ENCODE assay signal across 27 cellular contexts in genomic region chr4:186924723-186925122, GRCh38.
"Had no signal": no experiment of that assay in that cellular context is flagged by ENCODE, and none has a peak within 500 bp of the region (broad histone marks: within the 10 kb centered on the region; RNA-seq: fewer than 3 reads in every experiment).

No MANE protein-coding gene starts in this region.

- H3K36me3 Mint-ChIP-seq: activated CD8-positive, alpha-beta memory T cell treated with anti-CD3 and anti-CD28 coated beads, Interleukin-2, amount 10 ng/mL, durations not matched to agents 7 days and 5 days; activated naive CD4-positive, alpha-beta T cell treated with anti-CD3 and anti-CD28 coated beads, Interleukin-2, amount 10 ng/mL, durations not matched to agents 7 days and 5 days; stimulated activated effector memory CD8-positive, alpha-beta T cell treated with anti-CD3 and anti-CD28 coated beads, Interleukin-12 subunit alpha, Interleukin-12 subunit beta, amount 100 ng/mL, for 72 hours had no signal

- H3K9me3 Mint-ChIP-seq: nephron; stimulated activated effector memory CD8-positive, alpha-beta T cell treated with anti-CD3 and anti-CD28 coated beads, Interleukin-12 subunit alpha, Interleukin-12 subunit beta, amount 100 ng/mL, for 72 hours had no signal

- H3K4me3 Mint-ChIP-seq: activated CD4-positive, alpha-beta T cell treated with anti-CD3 and anti-CD28 coated beads, Interleukin-2, amount 10 ng/mL, durations not matched to agents 7 days and 5 days; activated CD8-positive, alpha-beta memory T cell treated with anti-CD3 and anti-CD28 coated beads, Interleukin-2, amount 10 ng/mL, durations not matched to agents 7 days and 5 days; activated CD8-positive, alpha-beta T cell treated with anti-CD3 and anti-CD28 coated beads for 36 hours; activated naive CD4-positive, alpha-beta T cell treated with anti-CD3 and anti-CD28 coated beads, Interleukin-2, amount 10 ng/mL, durations not matched to agents 7 days and 5 days; central memory CD8-positive, alpha-beta T cell; effector memory CD8-positive, alpha-beta T cell; nephron; stimulated activated effector memory CD8-positive, alpha-beta T cell treated with anti-CD3 and anti-CD28 coated beads, Interleukin-12 subunit alpha, Interleukin-12 subunit beta, amount 100 ng/mL, for 72 hours; stimulated activated naive CD8-positive, alpha-beta T cell treated with anti-CD3 and anti-CD28 coated beads, Interleukin-15, amount 100 ng/mL, for 72 hours had no signal

- H3K27me3 Mint-ChIP-seq: activated CD4-positive, alpha-beta T cell treated with anti-CD3 and anti-CD28 coated beads, Interleukin-2, amount 10 ng/mL, durations not matched to agents 7 days and 5 days; activated CD8-positive, alpha-beta memory T cell treated with anti-CD3 and anti-CD28 coated beads, Interleukin-2, amount 10 ng/mL, durations not matched to agents 7 days and 5 days; activated CD8-positive, alpha-beta T cell treated with anti-CD3 and anti-CD28 coated beads for 36 hours; activated naive CD4-positive, alpha-beta T cell treated with anti-CD3 and anti-CD28 coated beads, Interleukin-2, amount 10 ng/mL, durations not matched to agents 7 days and 5 days; central memory CD8-positive, alpha-beta T cell; effector memory CD8-positive, alpha-beta T cell; stimulated activated naive CD8-positive, alpha-beta T cell treated with anti-CD3 and anti-CD28 coated beads, Interleukin-15, amount 100 ng/mL, for 72 hours had no signal

- H3K4me1 ChIP-seq: body of pancreas, gastrocnemius medialis, parathyroid adenoma had no signal

- H3K9me3 ChIP-seq: body of pancreas, gastrocnemius medialis, tibial artery had no signal

- H3K27ac Mint-ChIP-seq: activated CD4-positive, alpha-beta T cell treated with anti-CD3 and anti-CD28 coated beads, Interleukin-2, amount 10 ng/mL, durations not matched to agents 7 days and 5 days; activated CD8-positive, alpha-beta memory T cell treated with anti-CD3 and anti-CD28 coated beads, Interleukin-2, amount 10 ng/mL, durations not matched to agents 7 days and 5 days; activated CD8-positive, alpha-beta T cell treated with anti-CD3 and anti-CD28 coated beads for 36 hours; activated naive CD4-positive, alpha-beta T cell treated with anti-CD3 and anti-CD28 coated beads, Interleukin-2, amount 10 ng/mL, durations not matched to agents 7 days and 5 days; effector memory CD8-positive, alpha-beta T cell; nephron; stimulated activated effector memory CD8-positive, alpha-beta T cell treated with anti-CD3 and anti-CD28 coated beads, Interleukin-12 subunit alpha, Interleukin-12 subunit beta, amount 100 ng/mL, for 72 hours; stimulated activated naive CD8-positive, alpha-beta T cell treated with anti-CD3 and anti-CD28 coated beads, Interleukin-15, amount 100 ng/mL, for 72 hours had no signal

- H2AFZ ChIP-seq: parathyroid adenoma had no signal

- H3K79me2 ChIP-seq: parathyroid adenoma had no signal

- H3K36me3 ChIP-seq: gastrocnemius medialis, tibial artery, WERI-Rb-1 had no signal

- ATAC-seq: activated CD8-positive, alpha-beta memory T cell treated with anti-CD3 and anti-CD28 coated beads, Interleukin-2, amount 10 ng/mL, durations not matched to agents 7 days and 5 days; activated CD8-positive, alpha-beta T cell treated with anti-CD3 and anti-CD28 coated beads for 36 hours; body of pancreas; effector memory CD8-positive, alpha-beta T cell; esophagus mucosa; gastrocnemius medialis; left ventricle myocardium superior; right cardiac atrium; stimulated activated effector memory CD8-positive, alpha-beta T cell treated with anti-CD3 and anti-CD28 coated beads, Interleukin-12 subunit alpha, Interleukin-12 subunit beta, amount 100 ng/mL, for 72 hours; stimulated activated naive CD8-positive, alpha-beta T cell treated with anti-CD3 and anti-CD28 coated beads, Interleukin-15, amount 100 ng/mL, for 72 hours had no signal

- DNase-seq: activated CD4-positive, alpha-beta T cell treated with anti-CD3 and anti-CD28 coated beads, Interleukin-2, amount 10 ng/mL, durations not matched to agents 7 days and 5 days; activated CD4-positive, CD25-positive, alpha-beta regulatory T cell treated with anti-CD3 and anti-CD28 coated beads, Interleukin-2, amount 50 U/mL, for 72 hours; activated CD8-positive, alpha-beta memory T cell treated with anti-CD3 and anti-CD28 coated beads, Interleukin-2, amount 10 ng/mL, durations not matched to agents 7 days and 5 days; activated CD8-positive, alpha-beta T cell treated with anti-CD3 and anti-CD28 coated beads for 36 hours; activated effector memory CD4-positive, alpha-beta T cell treated with anti-CD3 and anti-CD28 coated beads, Interleukin-2, amount 50 U/mL, for 16 hours; activated naive CD4-positive, alpha-beta T cell treated with anti-CD3 and anti-CD28 coated beads, Interleukin-2, amount 10 ng/mL, durations not matched to agents 7 days and 5 days; activated T-cell treated with anti-CD3 and anti-CD28 coated beads for 4 hours; body of pancreas; dorsolateral prefrontal cortex; effector memory CD8-positive, alpha-beta T cell; gastrocnemius medialis; hippocampal formation; left ventricle myocardium superior; right cardiac atrium; stimulated activated CD4-positive, alpha-beta T cell treated with anti-CD3 and anti-CD28 coated beads, Interleukin-2, amount 100 ng/mL, for 24 hours; stimulated activated naive CD8-positive, alpha-beta T cell treated with anti-CD3 and anti-CD28 coated beads, Interleukin-15, amount 100 ng/mL, for 72 hours; tibial artery; WERI-Rb-1 had no signal

- H3K4me1 Mint-ChIP-seq: activated CD4-positive, alpha-beta T cell treated with anti-CD3 and anti-CD28 coated beads, Interleukin-2, amount 10 ng/mL, durations not matched to agents 7 days and 5 days; activated CD8-positive, alpha-beta memory T cell treated with anti-CD3 and anti-CD28 coated beads, Interleukin-2, amount 10 ng/mL, durations not matched to agents 7 days and 5 days; activated naive CD4-positive, alpha-beta T cell treated with anti-CD3 and anti-CD28 coated beads, Interleukin-2, amount 10 ng/mL, durations not matched to agents 7 days and 5 days; central memory CD8-positive, alpha-beta T cell; stimulated activated effector memory CD8-positive, alpha-beta T cell treated with anti-CD3 and anti-CD28 coated beads, Interleukin-12 subunit alpha, Interleukin-12 subunit beta, amount 100 ng/mL, for 72 hours; stimulated activated naive CD8-positive, alpha-beta T cell treated with anti-CD3 and anti-CD28 coated beads, Interleukin-15, amount 100 ng/mL, for 72 hours had no signal

- FAIRE-seq: colon, endothelial cell of umbilical vein, TTC549 had no signal

- H3K9ac ChIP-seq: parathyroid adenoma had no signal

- H3K27me3 ChIP-seq: body of pancreas, dorsolateral prefrontal cortex, gastrocnemius medialis, tibial artery had no signal

- H3K4me3 ChIP-seq: body of pancreas, dorsolateral prefrontal cortex, gastrocnemius medialis, skin epidermis, tibial artery had no signal

- H3K27ac ChIP-seq: body of pancreas, dorsolateral prefrontal cortex, gastrocnemius medialis, parathyroid adenoma, skin epidermis, tibial artery, WERI-Rb-1 had no signal
